ENCODE assay signal across 21 cellular contexts in the genomic region with DNA sequence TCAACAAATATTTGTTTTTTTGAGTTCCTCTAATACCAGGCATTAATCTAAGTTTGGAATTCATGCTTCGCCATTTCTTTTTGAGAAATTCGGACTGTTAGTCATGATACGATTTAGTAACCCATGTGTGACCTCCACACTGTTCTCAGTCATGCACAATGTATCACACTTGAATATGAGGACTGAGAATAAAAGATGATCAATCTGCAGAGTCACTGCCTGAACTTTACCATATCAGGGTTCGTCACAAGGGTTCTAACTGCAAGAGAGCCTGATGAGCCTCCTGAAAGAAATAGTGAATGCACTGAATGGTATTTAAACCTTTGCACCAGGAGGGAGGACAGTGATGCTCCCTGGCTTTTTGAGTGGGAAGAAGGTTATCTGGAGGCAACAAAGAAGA. TPM values are rescaled to one million over a fixed set of nuclear protein-coding genes. Genes with fewer than 3 reads are reported as not detected.
"Had no signal": no experiment of that assay in that cellular context is flagged by ENCODE, and none has a peak within 500 bp of the region (broad histone marks: within the 10 kb centered on the region; RNA-seq: fewer than 3 reads in every experiment).

No MANE protein-coding gene starts in this region.

- ATAC-seq: stimulated activated memory B cell treated with anti-CD40 and anti-IgM and Interleukin-4, amounts not matched to agents 10 μg/mL and 1 μg/mL and 100 μg/mL, for 72 hours had no signal

- H3K36me3 Mint-ChIP-seq: naive thymus-derived CD8-positive, alpha-beta T cell; stimulated activated memory B cell treated with anti-CD40 and anti-IgM and Interleukin-4, amounts not matched to agents 10 μg/mL and 1 μg/mL and 100 μg/mL, for 72 hours had no signal

- H3K27me3 ChIP-seq: brain microvascular endothelial cell, esophagus muscularis mucosa, tibial nerve, uterus had no signal

- H3K4me3 ChIP-seq: esophagus muscularis mucosa, SK-N-MC, tibial nerve, uterus had no signal

- H3K36me3 ChIP-seq: brain microvascular endothelial cell, esophagus muscularis mucosa, tibial nerve, uterus had no signal

- H3K27ac Mint-ChIP-seq: stimulated activated memory B cell treated with anti-CD40 and anti-IgM and Interleukin-4, amounts not matched to agents 10 μg/mL and 1 μg/mL and 100 μg/mL, for 72 hours had no signal

- DNase-seq: activated CD8-positive, alpha-beta memory T cell treated with anti-CD3 and anti-CD28 coated beads for 24 hours; activated naive CD4-positive, alpha-beta T cell treated with anti-CD3 and anti-CD28 coated beads, Interleukin-2, amount 10 ng/mL, durations not matched to agents 7 days and 5 days; anterior cingulate cortex; brain microvascular endothelial cell; cortex of kidney; effector CD4-positive, alpha-beta T cell; foreskin fibroblast; hippocampal formation; kidney glomerular epithelial cell; mesenchymal stem cell; naive thymus-derived CD8-positive, alpha-beta T cell; posterior cingulate gyrus; retina; substantia nigra; T-helper 1 cell; T1000; uterus had no signal

- H3K9me3 ChIP-seq: esophagus muscularis mucosa, tibial nerve, uterus had no signal

- H3K4me3 Mint-ChIP-seq: activated naive CD4-positive, alpha-beta T cell treated with anti-CD3 and anti-CD28 coated beads, Interleukin-2, amount 10 ng/mL, durations not matched to agents 7 days and 5 days; stimulated activated memory B cell treated with anti-CD40 and anti-IgM and Interleukin-4, amounts not matched to agents 10 μg/mL and 1 μg/mL and 100 μg/mL, for 72 hours had no signal

- H3K9me3 Mint-ChIP-seq: activated naive CD4-positive, alpha-beta T cell treated with anti-CD3 and anti-CD28 coated beads, Interleukin-2, amount 10 ng/mL, durations not matched to agents 7 days and 5 days; naive thymus-derived CD8-positive, alpha-beta T cell; stimulated activated memory B cell treated with anti-CD40 and anti-IgM and Interleukin-4, amounts not matched to agents 10 μg/mL and 1 μg/mL and 100 μg/mL, for 72 hours had no signal

- H3K4me1 ChIP-seq: esophagus muscularis mucosa, tibial nerve, uterus had no signal

RNA-seq across cellular contexts. Expression of a gene that starts 10.9 kb away (rescaled TPM):
- total RNA-seq: tibial nerve had no signal
